Comparison of ENCODE assay signal across 13 cellular contexts in genomic region chr16:963913-964695, GRCh38. TPM values are rescaled to one million over a fixed set of nuclear protein-coding genes. Genes with fewer than 3 reads are reported as not detected.
A peak's percentile ranks its signal among the peaks of the same experiment; 100 is the strongest.
DNase-seq lines count a peak whose midpoint lies in the region; ATAC-seq and TF ChIP-seq lines count a peak whose summit lies in the region.
"Had no signal": no experiment of that assay in that cellular context is flagged by ENCODE, and none has a peak within 500 bp of the region (broad histone marks: within the 10 kb centered on the region; RNA-seq: fewer than 3 reads in every experiment).

No MANE protein-coding gene starts in this region.

- H3K36me3 ChIP-seq in effector memory CD4-positive, alpha-beta T cell (ENCODE audit: control insufficient read depth, insufficient read depth, low read length), result peaks cover 5% of the 10 kb centered on the region
- H3K36me3 ChIP-seq in sigmoid colon, result peaks cover 0 to 4% (median 0%) of the 10 kb centered on the region in 4 donors

- no peak for TF ChIP-seq CTCF in VCaP (conservative IDR thresholded peaks at IDR 0.05)
- TF ChIP-seq CTCF in sigmoid colon (IDR thresholded peaks at IDR 0.05), result no peak

- intact Hi-C loops in sigmoid colon (cut with DNase I), result no loop called here

- TF ChIP-seq EP300 in sigmoid colon (IDR thresholded peaks at IDR 0.05), result no peak

- H3K4me1 ChIP-seq in effector memory CD4-positive, alpha-beta T cell (ENCODE audit: control insufficient read depth, insufficient read depth, low read length, poor library complexity, severe bottlenecking), result peaks cover 13% of the 10 kb centered on the region
- peaks cover 0 to 39% (median 33%) of the 10 kb centered on the region in 4 donors for H3K4me1 ChIP-seq in sigmoid colon
- H3K4me1 ChIP-seq: foreskin keratinocyte had no signal

- no peak for ATAC-seq in GM19455 (IDR thresholded peaks at IDR 0.05; ENCODE audit: unreplicated experiment)
- ATAC-seq in HG03565 (IDR thresholded peaks at IDR 0.05; ENCODE audit: unreplicated experiment), result no peak
- ATAC-seq in GM18868 (IDR thresholded peaks at IDR 0.05; ENCODE audit: unreplicated experiment), result no peak
- ATAC-seq: foreskin keratinocyte had no signal

- H3K9me3 ChIP-seq in effector memory CD4-positive, alpha-beta T cell (ENCODE audit: control insufficient read depth, low read length), result no peaks in the 10 kb centered on the region
- no peaks in the 10 kb centered on the region for H3K9me3 ChIP-seq in sigmoid colon

- 10 to 37% methylated on average over 21 of the region's 21 CpGs for WGBS in sigmoid colon, 2 donors

- peak overlapping the region; percentile 6 for H3K4me3 ChIP-seq in effector memory CD4-positive, alpha-beta T cell (ENCODE audit: insufficient read depth, low read depth, low read length, poor library complexity, severe bottlenecking)
- H3K4me3 ChIP-seq in sigmoid colon, result peak overlapping the region; percentile 26 to 46 (median 38)
- H3K4me3 ChIP-seq: lung had no signal

- TF ChIP-seq POLR2A in sigmoid colon (IDR thresholded peaks at IDR 0.05), result no peak

- H3K27me3 ChIP-seq in effector memory CD4-positive, alpha-beta T cell (replicated peaks; ENCODE audit: control insufficient read depth, insufficient read depth, low read length, poor library complexity, severe bottlenecking), result no peaks in the 10 kb centered on the region
- no peaks in the 10 kb centered on the region for H3K27me3 ChIP-seq in sigmoid colon
- H3K27me3 ChIP-seq: foreskin keratinocyte had no signal

- DNase-seq in DMS79 treated with DMSO at 0.1 percent for 48 hours (lab: John Stamatoyannopoulos, UW), result peak; percentile 96
- no peak for DNase-seq in effector memory CD4-positive, alpha-beta T cell
- DNase-seq in sigmoid colon, result no peak
- no peak for DNase-seq in epidermal melanocyte (ENCODE audit: insufficient read length, low spot score)
- DNase-seq: foreskin keratinocyte, NCI-H1436, right cardiac atrium had no signal

- H3K27ac ChIP-seq in VCaP (peak overlapping the region; percentile 94), sigmoid colon (peak overlapping the region in 3 of 4 donors; percentile 70 to 81 (median 78))
- peak overlapping the region; percentile 42 for H3K27ac ChIP-seq in effector memory CD4-positive, alpha-beta T cell (ENCODE audit: insufficient read depth, low read length, poor library complexity, severe bottlenecking)
- H3K27ac ChIP-seq: foreskin keratinocyte, HL-60 had no signal

RNA-seq across cellular contexts. Expression of gene LMF1, which starts 6.7 kb away (rescaled TPM):
- total RNA-seq in sigmoid colon, result 10 to 100 TPM; 19.9 to 34.1 (median 31.0) TPM
- 10 to 100 TPM in 1 of 3 donors, 1 to 10 TPM in 2; 1.2 to 13.2 (median 1.6) TPM for polyA plus RNA-seq in sigmoid colon

RNA-seq across cellular contexts. Expression of gene SOX8, which starts 17.5 kb away (rescaled TPM):
- total RNA-seq in sigmoid colon, result 1 to 10 TPM in 3 of 4 donors, under 1 TPM in 1; 0.49 to 3.4 (median 3.0) TPM
- 1 to 10 TPM in 1 of 3 donors, under 1 TPM in 1, not detected in 1; under 0.01 to 2.5 TPM for polyA plus RNA-seq in sigmoid colon
- total RNA-seq: foreskin keratinocyte had no signal
- polyA plus RNA-seq: foreskin keratinocyte had no signal

Comparison
In these comparisons a context has a peak if more than half of its experiments do, and no peak if none do; other contexts are left out.
1. H3K27ac ChIP-seq: peak in every context shown above with its lines; median percentile 94 in VCaP; 78 in sigmoid colon; 42 in effector memory CD4-positive, alpha-beta T cell.